Comparison of ENCODE assay signal across 8 cellular contexts in the genomic region with DNA sequence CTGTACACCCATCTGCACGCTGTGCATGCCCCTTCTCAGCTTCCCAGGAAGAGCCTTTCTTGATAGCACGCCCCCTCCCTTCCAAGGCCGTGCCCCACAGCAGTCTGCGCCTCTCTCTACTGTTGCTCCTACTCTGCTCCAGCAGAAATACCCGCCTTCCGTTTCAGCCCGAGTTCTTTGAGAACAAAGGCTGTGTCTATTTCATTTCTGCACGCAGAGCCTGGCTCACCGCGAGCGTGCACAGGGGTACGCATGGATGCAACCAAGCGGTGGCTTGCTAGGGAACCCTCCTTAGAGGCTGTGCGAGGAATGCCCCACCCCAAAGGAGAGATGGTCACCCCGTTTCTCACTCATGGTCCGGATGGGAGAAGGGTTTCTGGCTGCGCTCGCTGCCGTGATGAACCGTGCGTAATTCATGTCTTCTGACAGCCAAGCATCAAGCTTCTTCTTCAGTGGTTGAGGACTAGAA. TPM values are rescaled to one million over a fixed set of nuclear protein-coding genes. Genes with fewer than 3 reads are reported as not detected.
A peak's percentile ranks its signal among the peaks of the same experiment; 100 is the strongest.
DNase-seq lines count a peak whose midpoint lies in the region; ATAC-seq and TF ChIP-seq lines count a peak whose summit lies in the region.

No MANE protein-coding gene starts in this region.

- CTCF ChIA-PET in activated CD4-positive, alpha-beta memory T cell treated with anti-CD3 and anti-CD28 coated beads, Interleukin-2, amount 10 ng/mL, durations not matched to agents 7 days and 5 days (lab: Charles Lee) = interaction anchor here (0.5 kb wide), 1 partner anchor 36 kb away, joined by 4 read pairs; no protein-coding TSS in a partner anchor

- H3K4me1 Mint-ChIP-seq in activated CD4-positive, alpha-beta memory T cell treated with anti-CD3 and anti-CD28 coated beads, Interleukin-2, amount 10 ng/mL, durations not matched to agents 7 days and 5 days = peaks cover 4% of the 10 kb centered on the region

- H3K27ac Mint-ChIP-seq in activated CD4-positive, alpha-beta memory T cell treated with anti-CD3 and anti-CD28 coated beads, Interleukin-2, amount 10 ng/mL, durations not matched to agents 7 days and 5 days = no peak overlapping the region

- peak; percentile 39 for DNase-seq in M059J (ENCODE audit: low read depth)
- no peak for DNase-seq in activated CD4-positive, alpha-beta memory T cell treated with anti-CD3 and anti-CD28 coated beads, Interleukin-2, amount 10 ng/mL, durations not matched to agents 7 days and 5 days
- peak; percentile 16 for DNase-seq in glomerular endothelial cell (ENCODE audit: extremely low read depth, low read depth, low spot score)
- no peak for DNase-seq in omental fat pad (ENCODE audit: low spot score)
- no peak for DNase-seq in germinal center (ENCODE audit: low spot score)

- POLR2A ChIA-PET in activated CD4-positive, alpha-beta memory T cell treated with anti-CD3 and anti-CD28 coated beads, Interleukin-2, amount 10 ng/mL, durations not matched to agents 7 days and 5 days (lab: Charles Lee) = no interaction called here

- H3K27me3 Mint-ChIP-seq in activated CD4-positive, alpha-beta memory T cell treated with anti-CD3 and anti-CD28 coated beads, Interleukin-2, amount 10 ng/mL, durations not matched to agents 7 days and 5 days = peaks cover 30% of the 10 kb centered on the region

- peak overlapping the region; percentile 13 for H3K4me3 Mint-ChIP-seq in activated CD4-positive, alpha-beta memory T cell treated with anti-CD3 and anti-CD28 coated beads, Interleukin-2, amount 10 ng/mL, durations not matched to agents 7 days and 5 days

- peak overlapping the region; percentile 37; the same call in 1 of the 2 replicates for H3K27ac ChIP-seq in 22Rv1

- ATAC-seq in GM18498 (IDR thresholded peaks at IDR 0.05; ENCODE audit: unreplicated experiment) = peak; percentile 22
- ATAC-seq in omental fat pad (ENCODE audit: low FRiP score) = peak; percentile 58
- ATAC-seq in HG02763 (IDR thresholded peaks at IDR 0.05; ENCODE audit: unreplicated experiment) = no peak

- H3K9me3 Mint-ChIP-seq in activated CD4-positive, alpha-beta memory T cell treated with anti-CD3 and anti-CD28 coated beads, Interleukin-2, amount 10 ng/mL, durations not matched to agents 7 days and 5 days = no peaks in the 10 kb centered on the region

- no peaks in the 10 kb centered on the region for H3K36me3 Mint-ChIP-seq in activated CD4-positive, alpha-beta memory T cell treated with anti-CD3 and anti-CD28 coated beads, Interleukin-2, amount 10 ng/mL, durations not matched to agents 7 days and 5 days (ENCODE audit: low read depth)

- TF ChIP-seq CTCF in 22Rv1 (IDR thresholded peaks at IDR 0.05) (no peak), omental fat pad (IDR thresholded peaks at IDR 0.05) (no peak)

RNA-seq across cellular contexts. Expression of a gene that starts 0.4 kb away (rescaled TPM):
- 0.30 and 2.6 TPM in 2 replicates for total RNA-seq in M059J (2014; rRNA removed; shearing (Covaris generic))
- total RNA-seq in activated CD4-positive, alpha-beta memory T cell treated with anti-CD3 and anti-CD28 coated beads, Interleukin-2, amount 10 ng/mL, durations not matched to agents 7 days and 5 days = not detected
- total RNA-seq in glomerular endothelial cell (2.2 and 9.7 TPM in 2 replicates), omental fat pad (1 to 10 TPM; 1.9 to 4.7 (median 3.8) TPM)

Comparison
In these comparisons a context has a peak if more than half of its experiments do, and no peak if none do; other contexts are left out.
1. DNase-seq: peak in M059J (single experiment) and glomerular endothelial cell (single experiment); none in activated CD4-positive, alpha-beta memory T cell treated with anti-CD3 and anti-CD28 coated beads, Interleukin-2, amount 10 ng/mL, durations not matched to agents 7 days and 5 days (single experiment), omental fat pad (single experiment) and germinal center (single experiment).